In genomic region chr3:158644345-158644908, GRCh38 we compare ENCODE assay signal across 1 cellular context.
TF ChIP-seq lines count a peak whose summit lies in the region.

Gene GFM1 (plus strand): TSS chr3:158644527. CDS start chr3:158644635, 108 bp downstream.

TF ChIP-seq in HepG2, 621 proteins besides CTCF, POLR2A, EP300 and RAD21 (continued from another document and continues in another):
- peak; percentile 62 for TF ChIP-seq ZBTB40 (IDR thresholded peaks at IDR 0.05)
- peak; percentile 84 for TF ChIP-seq ZBTB40 (CRISPR knock-in tag; IDR thresholded peaks at IDR 0.05)
- TF ChIP-seq DDIT3 (CRISPR knock-in tag; IDR thresholded peaks at IDR 0.05) = no peak
- TF ChIP-seq ZBTB4 (CRISPR knock-in tag; IDR thresholded peaks at IDR 0.05; ENCODE audit: borderline replicate concordance) = no peak
- TF ChIP-seq RNF219 (CRISPR knock-in tag; IDR thresholded peaks at IDR 0.05) = no peak
- TF ChIP-seq SMARCC2 (IDR thresholded peaks at IDR 0.05) = no peak
- peak; percentile 54; the same call in 1 of the 2 replicates for TF ChIP-seq ESRRA (CRISPR knock-in tag; IDR thresholded peaks at IDR 0.05; ENCODE audit: low read depth)
- no peak for TF ChIP-seq HMG20B (CRISPR knock-in tag; conservative IDR thresholded peaks at IDR 0.05)
- TF ChIP-seq ZNF326 (CRISPR knock-in tag; IDR thresholded peaks at IDR 0.05; ENCODE audit: borderline replicate concordance) = no peak
- TF ChIP-seq SP1 (IDR thresholded peaks at IDR 0.05) = no peak
- TF ChIP-seq SP1 (CRISPR knock-in tag; IDR thresholded peaks at IDR 0.05) = peak; percentile 58
- peak; percentile 82 for TF ChIP-seq ARNTL (CRISPR knock-in tag; IDR thresholded peaks at IDR 0.05)
- TF ChIP-seq, protein P1, sequence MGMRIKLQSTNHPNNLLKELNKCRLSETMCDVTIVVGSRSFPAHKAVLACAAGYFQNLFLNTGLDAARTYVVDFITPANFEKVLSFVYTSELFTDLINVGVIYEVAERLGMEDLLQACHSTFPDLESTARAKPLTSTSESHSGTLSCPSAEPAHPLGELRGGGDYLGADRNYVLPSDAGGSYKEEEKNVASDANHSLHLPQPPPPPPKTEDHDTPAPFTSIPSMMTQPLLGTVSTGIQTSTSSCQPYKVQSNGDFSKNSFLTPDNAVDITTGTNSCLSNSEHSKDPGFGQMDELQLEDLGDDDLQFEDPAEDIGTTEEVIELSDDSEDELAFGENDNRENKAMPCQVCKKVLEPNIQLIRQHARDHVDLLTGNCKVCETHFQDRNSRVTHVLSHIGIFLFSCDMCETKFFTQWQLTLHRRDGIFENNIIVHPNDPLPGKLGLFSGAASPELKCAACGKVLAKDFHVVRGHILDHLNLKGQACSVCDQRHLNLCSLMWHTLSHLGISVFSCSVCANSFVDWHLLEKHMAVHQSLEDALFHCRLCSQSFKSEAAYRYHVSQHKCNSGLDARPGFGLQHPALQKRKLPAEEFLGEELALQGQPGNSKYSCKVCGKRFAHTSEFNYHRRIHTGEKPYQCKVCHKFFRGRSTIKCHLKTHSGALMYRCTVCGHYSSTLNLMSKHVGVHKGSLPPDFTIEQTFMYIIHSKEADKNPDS (CRISPR knock-in tag; IDR thresholded peaks at IDR 0.05) = no peak
- TF ChIP-seq, protein P2, sequence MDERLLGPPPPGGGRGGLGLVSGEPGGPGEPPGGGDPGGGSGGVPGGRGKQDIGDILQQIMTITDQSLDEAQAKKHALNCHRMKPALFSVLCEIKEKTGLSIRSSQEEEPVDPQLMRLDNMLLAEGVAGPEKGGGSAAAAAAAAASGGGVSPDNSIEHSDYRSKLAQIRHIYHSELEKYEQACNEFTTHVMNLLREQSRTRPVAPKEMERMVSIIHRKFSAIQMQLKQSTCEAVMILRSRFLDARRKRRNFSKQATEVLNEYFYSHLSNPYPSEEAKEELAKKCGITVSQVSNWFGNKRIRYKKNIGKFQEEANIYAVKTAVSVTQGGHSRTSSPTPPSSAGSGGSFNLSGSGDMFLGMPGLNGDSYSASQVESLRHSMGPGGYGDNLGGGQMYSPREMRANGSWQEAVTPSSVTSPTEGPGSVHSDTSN (CRISPR knock-in tag; IDR thresholded peaks at IDR 0.05) = peak; percentile 70
- 0 out of 2 replicates have a peak, but pooled peaks have one; percentile 28 for TF ChIP-seq MED13 (CRISPR knock-in tag; IDR thresholded peaks at IDR 0.05)
- no peak for TF ChIP-seq ZBTB3 (CRISPR knock-in tag; IDR thresholded peaks at IDR 0.05; ENCODE audit: borderline replicate concordance, low read depth)
- no peak for TF ChIP-seq ZNF629 (CRISPR knock-in tag; conservative IDR thresholded peaks at IDR 0.05)
- TF ChIP-seq ZNF431 (CRISPR knock-in tag; IDR thresholded peaks at IDR 0.05; ENCODE audit: borderline replicate concordance, low read depth) = no peak; the same call in 1 of the 2 replicates
- TF ChIP-seq CREM (IDR thresholded peaks at IDR 0.05) = peak; percentile 87
- TF ChIP-seq CREM (CRISPR knock-in tag; IDR thresholded peaks at IDR 0.05) = no peak
- TF ChIP-seq ZNF230 (CRISPR knock-in tag; IDR thresholded peaks at IDR 0.05) = peak; percentile 58; the same call in 1 of the 2 replicates
- TF ChIP-seq MAF1 (CRISPR knock-in tag; IDR thresholded peaks at IDR 0.05; ENCODE audit: borderline replicate concordance) = no peak
- no peak for TF ChIP-seq JUNB (CRISPR knock-in tag; IDR thresholded peaks at IDR 0.05; ENCODE audit: borderline replicate concordance)
- TF ChIP-seq TCF7L2 (IDR thresholded peaks at IDR 0.05; ENCODE audit: low read depth, low read length) = no peak
- TF ChIP-seq ZNF17 (CRISPR knock-in tag; IDR thresholded peaks at IDR 0.05) = no peak
- no peak for TF ChIP-seq ZNF773 (CRISPR knock-in tag; IDR thresholded peaks at IDR 0.05; ENCODE audit: borderline replicate concordance)
- no peak for TF ChIP-seq MLLT10 (CRISPR knock-in tag; IDR thresholded peaks at IDR 0.05)
- TF ChIP-seq MZF1 (CRISPR knock-in tag; IDR thresholded peaks at IDR 0.05; ENCODE audit: borderline replicate concordance) = peak; percentile 79; the same call in 1 of the 2 replicates
- peak; percentile 90; the same call in 1 of the 2 replicates for TF ChIP-seq ZNF691 (CRISPR knock-in tag; IDR thresholded peaks at IDR 0.05; ENCODE audit: borderline replicate concordance, low read depth)
- TF ChIP-seq PHF8 (CRISPR knock-in tag; IDR thresholded peaks at IDR 0.05) = peak; percentile 97
- no peak for TF ChIP-seq ZKSCAN1 (IDR thresholded peaks at IDR 0.05; ENCODE audit: low read length)
- no peak for TF ChIP-seq TCF12 (IDR thresholded peaks at IDR 0.05)
- TF ChIP-seq TCF12 (CRISPR knock-in tag; IDR thresholded peaks at IDR 0.05) = no peak
- TF ChIP-seq HNF4G (IDR thresholded peaks at IDR 0.05; ENCODE audit: borderline replicate concordance, low read depth, low read length) = peak; percentile 71; the same call in 1 of the 2 replicates
- no peak for TF ChIP-seq HNF4G (CRISPR knock-in tag; IDR thresholded peaks at IDR 0.05; ENCODE audit: borderline replicate concordance, low read depth)
- peak; percentile 41; the same call in 1 of the 2 replicates for TF ChIP-seq ZSCAN25 (CRISPR knock-in tag; IDR thresholded peaks at IDR 0.05)
- peak; percentile 71; the same call in 1 of the 2 replicates for TF ChIP-seq ZNF567 (CRISPR knock-in tag; IDR thresholded peaks at IDR 0.05; ENCODE audit: borderline replicate concordance)
- no peak for TF ChIP-seq RFX5 (IDR thresholded peaks at IDR 0.05; ENCODE audit: low read depth, low read length)
- TF ChIP-seq TAF1 (CRISPR knock-in tag; IDR thresholded peaks at IDR 0.05) = peak; percentile 78
- 0 out of 2 replicates have a peak, but pooled peaks have one; percentile 40 for TF ChIP-seq RARG (CRISPR knock-in tag; IDR thresholded peaks at IDR 0.05; ENCODE audit: low read depth)
- TF ChIP-seq NR2F2 (IDR thresholded peaks at IDR 0.05; ENCODE audit: borderline replicate concordance, low read depth) = no peak
- no peak for TF ChIP-seq PBX3 (CRISPR knock-in tag; IDR thresholded peaks at IDR 0.05; ENCODE audit: borderline replicate concordance)
